In the genomic region with DNA sequence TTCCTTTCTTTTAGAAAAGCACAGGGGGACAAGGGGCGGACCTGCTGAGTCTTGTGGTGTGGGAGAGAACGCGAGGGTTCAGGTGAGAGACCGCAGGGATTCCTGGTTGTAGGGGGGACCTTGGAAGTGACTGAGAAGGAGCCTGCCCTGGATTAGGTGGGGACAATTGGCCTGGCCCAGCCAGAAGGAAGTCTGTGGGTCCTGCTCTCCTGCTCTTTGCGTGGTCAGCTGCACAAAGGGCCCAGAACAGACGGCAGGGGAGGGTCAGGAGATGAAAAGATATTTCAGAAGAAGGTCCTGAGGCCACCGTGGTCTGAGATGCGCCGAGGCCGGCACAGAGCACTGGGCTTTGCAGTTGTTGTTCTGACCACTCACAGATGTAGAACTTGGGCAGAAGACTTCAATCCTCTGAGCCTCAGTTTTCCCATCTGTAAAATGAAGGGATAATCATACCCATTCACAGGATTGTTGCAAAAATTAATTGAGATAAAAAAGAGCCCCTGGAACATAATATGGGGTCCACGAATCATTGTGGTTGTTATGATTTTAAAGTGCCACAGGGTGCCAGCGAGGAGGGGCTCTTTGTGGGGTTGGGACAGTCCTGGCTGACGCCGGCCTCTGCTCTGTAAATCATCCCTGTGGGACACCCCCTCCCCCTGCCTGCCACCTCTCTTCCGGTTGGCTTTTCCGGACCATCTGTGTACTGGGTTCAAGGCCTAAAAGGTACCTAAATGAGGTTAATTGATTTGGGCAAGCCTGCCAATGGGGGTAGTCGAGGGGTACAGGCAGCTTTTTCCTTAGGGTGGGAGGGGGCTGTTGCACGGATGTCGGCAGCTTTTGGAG, we compare ENCODE assay signal across 10 cellular contexts. TPM values are rescaled to one million over a fixed set of nuclear protein-coding genes. Genes with fewer than 3 reads are reported as not detected.
DNase-seq lines count a peak whose midpoint lies in the region; ATAC-seq, FAIRE-seq and TF ChIP-seq lines count a peak whose summit lies in the region.
"Had no signal": no experiment of that assay in that cellular context is flagged by ENCODE, and none has a peak within 500 bp of the region (broad histone marks: within the 10 kb centered on the region; RNA-seq: fewer than 3 reads in every experiment).

No MANE protein-coding gene starts in this region.

- no peak overlapping the region for H3K27ac ChIP-seq in left ventricle myocardium inferior (replicated peaks)
- H3K27ac ChIP-seq in astrocyte (ENCODE audit: low read depth, low read length), result no peak overlapping the region
- no peak overlapping the region for H3K27ac ChIP-seq in mesendoderm (ENCODE audit: low read depth, low read length)
- H3K27ac ChIP-seq in uterus, result peak overlapping the region; percentile 70 to 90

- H3K9ac ChIP-seq in astrocyte (ENCODE audit: low read length), result peak overlapping the region; percentile 86
- H3K9ac ChIP-seq in mesendoderm (ENCODE audit: low read length), result peak overlapping the region; percentile 82

- H3K18ac ChIP-seq in mesendoderm (ENCODE audit: low read length), result peak overlapping the region; percentile 12

- H3K4me3 ChIP-seq in left ventricle myocardium inferior (peak overlapping the region; percentile 93), astrocyte (ENCODE audit: insufficient read depth, low read depth, low read length) (peak overlapping the region; percentile 71), mesendoderm (ENCODE audit: low read length) (no peak overlapping the region), uterus (peak overlapping the region in 1 of 2 donors; percentile 78)

- H3K79me1 ChIP-seq in mesendoderm (ENCODE audit: low read length), result peaks cover 4% of the 10 kb centered on the region

- no peak overlapping the region for H2BK15ac ChIP-seq in mesendoderm (replicated peaks; ENCODE audit: low read depth)

- DNase-seq in left ventricle myocardium inferior (no peak), Right ventricle myocardium superior (no peak), astrocyte (ENCODE audit: low read depth) (no peak), mesendoderm (no peak), uterus (no peak), DMS53 (lab: John Stamatoyannopoulos, UW) (no peak), GOT3 (lab: John Stamatoyannopoulos, UW) (no peak)
- DNase-seq: activated CD8-positive, alpha-beta memory T cell treated with anti-CD3 and anti-CD28 coated beads, Interleukin-2, amount 50 U/mL, for 4 hours had no signal

- H3K4me1 Mint-ChIP-seq in astrocyte (ENCODE audit: low read depth, unreplicated experiment), result peaks cover 42% of the 10 kb centered on the region

- FAIRE-seq in astrocyte (lab: Jason Lieb, UNC), result no peak
- FAIRE-seq: G401.6 had no signal

- intact Hi-C loops in left ventricle myocardium inferior (cut with micrococcal nuclease), result loop anchor here (10.0 kb wide), 1 partner anchor 53 kb away; no protein-coding TSS in a partner anchor
- intact Hi-C loops in Right ventricle myocardium superior (cut with DNase I), result no loop called here
- intact Hi-C loops in uterus (cut with DNase I; ENCODE audit: low total_unique reads), result no loop called here

- H3K9me3 ChIP-seq in left ventricle myocardium inferior (replicated peaks) (no peaks in the 10 kb centered on the region), astrocyte (ENCODE audit: insufficient read depth, low read depth, low read length) (no peaks in the 10 kb centered on the region), uterus (no peaks in the 10 kb centered on the region)

- H3K79me2 ChIP-seq in astrocyte (ENCODE audit: insufficient read depth, low read length) (peaks cover 60% of the 10 kb centered on the region), mesendoderm (ENCODE audit: control insufficient read depth, insufficient read depth, low read length) (peaks cover 4% of the 10 kb centered on the region)

- no CpG with 5 or more reads among the region's 19 CpGs for WGBS in mesendoderm (ENCODE audit: extremely low coverage, insufficient coverage, low lambda C conversion rate)

- H4K8ac ChIP-seq in mesendoderm (ENCODE audit: low read depth, low read length), result no peak overlapping the region

- H3K4me2 ChIP-seq in astrocyte (ENCODE audit: low read length) (peak overlapping the region; percentile 89), mesendoderm (ENCODE audit: low read length) (peak overlapping the region; percentile 4)

- H2BK5ac ChIP-seq in mesendoderm (ENCODE audit: low read length), result no peak overlapping the region

- no peak overlapping the region for H3K4ac ChIP-seq in mesendoderm (ENCODE audit: low read depth, low read length)

- H3K27me3 Mint-ChIP-seq in astrocyte (ENCODE audit: low read depth, unreplicated experiment), result no peaks in the 10 kb centered on the region

- H3K36me3 Mint-ChIP-seq in astrocyte (ENCODE audit: low read depth, unreplicated experiment), result no peaks in the 10 kb centered on the region

- no peak overlapping the region for H4K5ac ChIP-seq in mesendoderm (ENCODE audit: low read length)

- peaks cover 58% of the 10 kb centered on the region for H4K20me1 ChIP-seq in astrocyte (ENCODE audit: insufficient read depth, low read length)

- H2BK120ac ChIP-seq in mesendoderm (ENCODE audit: low read depth, low read length), result no peak overlapping the region

- H2AK5ac ChIP-seq in mesendoderm (ENCODE audit: low read length), result no peak overlapping the region

- TF ChIP-seq POLR2A in uterus (IDR thresholded peaks at IDR 0.05), result no peak

- ATAC-seq in Right ventricle myocardium superior (ENCODE audit: poor library complexity) (no peak), GM19467 (IDR thresholded peaks at IDR 0.05; ENCODE audit: unreplicated experiment) (no peak)

- peaks cover 4% of the 10 kb centered on the region for H3K9me3 Mint-ChIP-seq in astrocyte (ENCODE audit: unreplicated experiment)

- H3K4me1 ChIP-seq in left ventricle myocardium inferior (peaks cover 87% of the 10 kb centered on the region), astrocyte (ENCODE audit: insufficient read depth, low read length) (peaks cover 38% of the 10 kb centered on the region), mesendoderm (ENCODE audit: control insufficient read depth, low read depth, low read length) (peaks cover 15% of the 10 kb centered on the region), uterus (peaks cover 4 to 16% of the 10 kb centered on the region in 2 donors)

- no peaks in the 10 kb centered on the region for H3K27me3 ChIP-seq in left ventricle myocardium inferior (ENCODE audit: low read depth)
- no peaks in the 10 kb centered on the region for H3K27me3 ChIP-seq in astrocyte (ENCODE audit: insufficient read depth, low read length)
- no peaks in the 10 kb centered on the region for H3K27me3 ChIP-seq in mesendoderm (ENCODE audit: insufficient read depth, low read length, poor library complexity)
- H3K27me3 ChIP-seq in uterus, result no peaks in the 10 kb centered on the region

- H2AFZ ChIP-seq in astrocyte (ENCODE audit: low read depth, low read length), result no peak overlapping the region

- peak overlapping the region; percentile 75 for H3K4me3 Mint-ChIP-seq in astrocyte (ENCODE audit: unreplicated experiment)

- H3K27ac Mint-ChIP-seq in astrocyte (ENCODE audit: unreplicated experiment), result no peak overlapping the region

- H3K36me3 ChIP-seq in left ventricle myocardium inferior (no peaks in the 10 kb centered on the region), astrocyte (ENCODE audit: insufficient read depth, low read length) (no peaks in the 10 kb centered on the region), mesendoderm (ENCODE audit: control insufficient read depth, insufficient read depth, low read length) (no peaks in the 10 kb centered on the region), uterus (no peaks in the 10 kb centered on the region)

- TF ChIP-seq CTCF in left ventricle myocardium inferior (IDR thresholded peaks at IDR 0.05; ENCODE audit: borderline replicate concordance) (no peak), astrocyte (IDR thresholded peaks at IDR 0.05; ENCODE audit: insufficient read depth, low read depth, low read length) (no peak), uterus (IDR thresholded peaks at IDR 0.05) (no peak)

- peak overlapping the region; percentile 72 for H3K56ac ChIP-seq in mesendoderm (ENCODE audit: low read length)

- peak overlapping the region; percentile 67 for H3K23ac ChIP-seq in mesendoderm (ENCODE audit: low read length)

RNA-seq across cellular contexts. Expression of gene LPIN1, which starts 1.8 kb away (rescaled TPM):
- total RNA-seq in left ventricle myocardium inferior (43.0 TPM), Right ventricle myocardium superior (62.4 TPM), astrocyte (16.1 and 23.4 TPM in 2 replicates), uterus (10 to 100 TPM; 19.0 to 52.3 (median 30.5) TPM)
- 1.9 TPM for polyA plus RNA-seq in mesendoderm (2013, experiment 1 of 2)
- 1.8 TPM for polyA plus RNA-seq in mesendoderm (2013, experiment 2 of 2)

Comparison
In these comparisons a context has a peak if more than half of its experiments do, and no peak if none do; other contexts are left out.
1. H3K27ac ChIP-seq: peak in uterus (2 of 2); none in left ventricle myocardium inferior (single experiment), astrocyte (single experiment) and mesendoderm (single experiment).